20 cellular contexts compared by ENCODE assay signal in the genomic region with DNA sequence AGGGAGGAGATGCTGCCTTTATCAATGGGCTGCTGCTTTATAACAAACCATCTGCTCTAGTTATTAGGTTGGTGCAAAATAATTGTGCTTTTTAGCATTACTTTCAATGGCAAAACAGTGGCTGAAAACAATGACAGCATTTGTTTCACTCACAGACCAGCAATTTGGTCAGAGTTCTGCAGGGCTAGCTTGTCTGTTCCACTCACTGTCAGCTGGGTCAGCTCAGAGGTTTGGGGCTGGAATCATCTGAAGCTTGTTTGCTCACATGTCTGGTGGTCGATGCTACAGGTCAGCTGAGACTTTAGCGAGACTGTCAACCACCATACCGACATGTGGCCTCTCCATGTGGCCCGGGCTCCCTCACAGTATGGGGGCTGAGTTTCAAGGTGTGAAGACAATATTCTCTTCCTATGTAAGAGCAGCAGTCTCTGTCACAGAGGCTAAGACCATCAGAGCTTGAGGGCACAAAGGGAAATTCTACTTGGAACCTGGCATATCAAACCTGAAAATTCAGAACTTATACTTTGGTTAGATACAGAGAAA.
A peak's percentile ranks its signal among the peaks of the same experiment; 100 is the strongest.
DNase-seq lines count a peak whose midpoint lies in the region; ATAC-seq, FAIRE-seq and TF ChIP-seq lines count a peak whose summit lies in the region.
"Had no signal": no experiment of that assay in that cellular context is flagged by ENCODE, and none has a peak within 500 bp of the region (broad histone marks: within the 10 kb centered on the region; RNA-seq: fewer than 3 reads in every experiment).

No MANE protein-coding gene starts in this region.

- H3K27me3 ChIP-seq in H1 (replicated peaks in 1 of 4; ENCODE audit: control insufficient read depth in 3 of 4, extremely low read depth in 1 of 4, insufficient read depth in 3 of 4, low read length in 3 of 4) = no peaks in the 10 kb centered on the region
- H3K27me3 ChIP-seq: MG63 had no signal

- H3K9me3 ChIP-seq in H1 (ENCODE audit: insufficient read depth in 2 of 2, low read depth in 1 of 2, low read length in 1 of 2) = no peaks in the 10 kb centered on the region
- H3K9me3 ChIP-seq: MG63 had no signal

- H2BK15ac ChIP-seq in H1 (ENCODE audit: low read length) = no peak overlapping the region

- no peak overlapping the region for H4K91ac ChIP-seq in H1 (replicated peaks; ENCODE audit: insufficient read length, low read length)

- TF ChIP-seq CTCF in H1 (IDR thresholded peaks at IDR 0.05; ENCODE audit: control extremely low read depth in 1 of 3, insufficient read depth in 1 of 3, low read depth in 1 of 3, low read length in 3 of 3) = no peak

- H3K23me2 ChIP-seq in H1 (ENCODE audit: low read depth, low read length) = no peaks in the 10 kb centered on the region

- TF ChIP-seq POLR2A in H1 (IDR thresholded peaks at IDR 0.05; ENCODE audit: control extremely low read depth in 1 of 2, low read depth in 2 of 2, low read length in 2 of 2) = no peak

- H2BK20ac ChIP-seq in H1 (ENCODE audit: low read length) = no peak overlapping the region

- H3K36me3 ChIP-seq in H1 (ENCODE audit: control insufficient read depth in 2 of 4, insufficient read depth in 4 of 4, low read length in 3 of 4) = no peaks in the 10 kb centered on the region
- H3K36me3 ChIP-seq: MG63 had no signal

- no peak overlapping the region for H3K23ac ChIP-seq in H1 (ENCODE audit: insufficient read length)

- H3K4me1 Mint-ChIP-seq in stimulated activated memory B cell treated with anti-CD40 and anti-IgM and Interleukin-4, amounts not matched to agents 10 μg/mL and 1 μg/mL and 100 μg/mL, for 72 hours = no peaks in the 10 kb centered on the region

- no peak overlapping the region for H2AFZ ChIP-seq in H1 (ENCODE audit: low read length)
- H2AFZ ChIP-seq: GM23248 had no signal

- peaks cover 0 to 12% (median 8%) of the 10 kb centered on the region in 4 experiments; a peak in 5 of 7 replicates for H3K4me1 ChIP-seq in H1 (replicated peaks in 1 of 4; ENCODE audit: control insufficient read depth in 3 of 4, insufficient read depth in 4 of 4, low read length in 3 of 4)

- H3K9ac ChIP-seq in H1 (replicated peaks in 1 of 4; ENCODE audit: extremely low read depth in 1 of 4, low read depth in 3 of 4, low read length in 3 of 4) = no peak overlapping the region
- H3K9ac ChIP-seq: GM23248 had no signal

- no peak overlapping the region for H3K4ac ChIP-seq in H1 (replicated peaks; ENCODE audit: insufficient read length, low read depth, low read length)

- DNase-seq in Ammon's horn (ENCODE audit: low spot score) (peak; percentile 56), NCI-H748 (lab: John Stamatoyannopoulos, UW; ENCODE audit: unreplicated experiment) (peak; percentile 64), H1 (ENCODE audit: low read depth in 1 of 2, low spot score in 2 of 2) (no peak), putamen (ENCODE audit: low spot score) (peak; percentile 29), AG08396 (ENCODE audit: low spot score) (no peak), RPMI8226 (no peak)
- DNase-seq in activated T-cell treated with anti-CD3 and anti-CD28 coated beads, Interleukin-2, amount 50 U/mL, for 48 hours = no peak
- DNase-seq: GF-D8, GM23248, Kasumi-1, MG63, NCI-H146, NCI-H2081, NCI-H2171 treated with DMSO at 0.1 percent for 48 hours, NCI-H446, NCI-H69, OCI-M1, SHP77 treated with DMSO at 0.1 percent for 48 hours had no signal

- H3K14ac ChIP-seq in H1 (ENCODE audit: insufficient read length) = no peak overlapping the region

- no peak overlapping the region for H3K56ac ChIP-seq in H1 (replicated peaks; ENCODE audit: insufficient read length, low read depth, low read length)

- no peak overlapping the region for H3K4me2 ChIP-seq in H1 (ENCODE audit: insufficient read depth in 1 of 2, low read depth in 2 of 2, low read length in 2 of 2)

- H3K79me1 ChIP-seq in H1 (ENCODE audit: low read depth, low read length) = no peaks in the 10 kb centered on the region

- WGBS in H1 (ENCODE audit: extremely low coverage in 1 of 2, insufficient coverage in 1 of 2, insufficient read length in 1 of 2, insufficient replicate concordance in 2 of 2, low coverage in 1 of 2, low lambda C conversion rate in 2 of 2, missing lambda C conversion rate in 1 of 2), 2 experiments = 90% methylated on average over 4 of the region's 4 CpGs; no CpG with 5 or more reads in 1 of the 2 experiments

- no peak overlapping the region for H3K27ac ChIP-seq in H1 (ENCODE audit: low read depth, low read length)
- H3K27ac ChIP-seq: GM23248 had no signal

- no peak overlapping the region for H3K27ac Mint-ChIP-seq in stimulated activated memory B cell treated with anti-CD40 and anti-IgM and Interleukin-4, amounts not matched to agents 10 μg/mL and 1 μg/mL and 100 μg/mL, for 72 hours
- H3K27ac Mint-ChIP-seq: CD14-positive monocyte had no signal

- H2BK5ac ChIP-seq in H1 (ENCODE audit: low read depth, low read length) = no peak overlapping the region

- no peaks in the 10 kb centered on the region for H3K36me3 Mint-ChIP-seq in stimulated activated memory B cell treated with anti-CD40 and anti-IgM and Interleukin-4, amounts not matched to agents 10 μg/mL and 1 μg/mL and 100 μg/mL, for 72 hours
- H3K36me3 Mint-ChIP-seq: CD14-positive monocyte had no signal

- peaks cover 19% of the 10 kb centered on the region for H3K27me3 Mint-ChIP-seq in stimulated activated memory B cell treated with anti-CD40 and anti-IgM and Interleukin-4, amounts not matched to agents 10 μg/mL and 1 μg/mL and 100 μg/mL, for 72 hours

- TF ChIP-seq RAD21 in H1 (IDR thresholded peaks at IDR 0.05 in 1 of 2, conservative IDR thresholded peaks at IDR 0.05 in 1 of 2; ENCODE audit: low read depth in 2 of 2, low read length in 2 of 2) = no peak

- no peak overlapping the region for H3K18ac ChIP-seq in H1 (ENCODE audit: extremely low read depth, low read length)

- no peak for FAIRE-seq in H1 (lab: Jason Lieb, UNC)

- H2BK12ac ChIP-seq in H1 (ENCODE audit: low read depth, low read length) = no peak overlapping the region

- H3K9me3 Mint-ChIP-seq in stimulated activated memory B cell treated with anti-CD40 and anti-IgM and Interleukin-4, amounts not matched to agents 10 μg/mL and 1 μg/mL and 100 μg/mL, for 72 hours = peaks cover 3% of the 10 kb centered on the region
- H3K9me3 Mint-ChIP-seq: CD14-positive monocyte had no signal

- no peak overlapping the region for H2AK5ac ChIP-seq in H1 (ENCODE audit: low read depth, low read length)

- no peak overlapping the region for H3K4me3 ChIP-seq in H1 (ENCODE audit: extremely low read depth in 1 of 4, insufficient read depth in 2 of 4, low read depth in 3 of 4, low read length in 4 of 4)
- H3K4me3 ChIP-seq: GM23248, MG63 had no signal

- ATAC-seq in stimulated activated memory B cell treated with anti-CD40 and anti-IgM and Interleukin-4, amounts not matched to agents 10 μg/mL and 1 μg/mL and 100 μg/mL, for 72 hours = no peak

- TF ChIP-seq EP300 in H1 (IDR thresholded peaks at IDR 0.05; ENCODE audit: borderline replicate concordance in 1 of 2, low read depth in 2 of 2, low read length in 2 of 2) = no peak

- no peaks in the 10 kb centered on the region for H3K79me2 ChIP-seq in H1 (ENCODE audit: control insufficient read depth in 1 of 2, insufficient read depth in 2 of 2, low read length in 2 of 2)

- no peaks in the 10 kb centered on the region for H4K20me1 ChIP-seq in H1 (replicated peaks in 1 of 2; ENCODE audit: control insufficient read depth in 1 of 2, insufficient read depth in 2 of 2, low read length in 2 of 2)

- H2BK120ac ChIP-seq in H1 (replicated peaks; ENCODE audit: low read depth, low read length) = peak overlapping the region; percentile 48

- POLR2A ChIA-PET in H1 (lab: Charles Lee; ENCODE audit: partially characterized antibody) = interaction anchor here (1.5 kb wide), 1 partner anchor 19 kb away, joined by 3 read pairs; no protein-coding TSS in a partner anchor

- H4K5ac ChIP-seq in H1 (ENCODE audit: insufficient read length, low read depth, low read length) = no peak overlapping the region

- CTCF ChIA-PET in H1 (lab: Charles Lee; ENCODE audit: partially characterized antibody) = interaction anchor here (0.8 to 1.7 kb wide), 3 partner anchors 10 to 88 kb away, joined by 3 read pairs; no protein-coding TSS in a partner anchor

- H3K4me3 Mint-ChIP-seq in stimulated activated memory B cell treated with anti-CD40 and anti-IgM and Interleukin-4, amounts not matched to agents 10 μg/mL and 1 μg/mL and 100 μg/mL, for 72 hours = no peak overlapping the region
- H3K4me3 Mint-ChIP-seq: CD14-positive monocyte had no signal

- H4K8ac ChIP-seq in H1 (ENCODE audit: extremely low read depth, insufficient read depth, low read length) = no peak overlapping the region

TF ChIP-seq in H1, 55 proteins besides CTCF, POLR2A, EP300 and RAD21:
- TF ChIP-seq TAF1 (IDR thresholded peaks at IDR 0.05; ENCODE audit: low read depth, low read length) (no peak), MAX (IDR thresholded peaks at IDR 0.05) (peak; percentile 90), JUND (IDR thresholded peaks at IDR 0.05; ENCODE audit: low read length) (no peak), TEAD4 (IDR thresholded peaks at IDR 0.05; ENCODE audit: low read depth, low read length) (no peak), SUZ12 (IDR thresholded peaks at IDR 0.05; ENCODE audit: low read length) (no peak), NANOG (IDR thresholded peaks at IDR 0.05; ENCODE audit: insufficient read depth, low read depth, low read length, poor library complexity, severe bottlenecking) (no peak), HDAC6 (IDR thresholded peaks at IDR 0.05; ENCODE audit: low read depth, low read length) (no peak), USF2 (IDR thresholded peaks at IDR 0.05; ENCODE audit: low read length) (no peak), BACH1 (IDR thresholded peaks at IDR 0.05; ENCODE audit: low read length) (no peak), E2F6 (IDR thresholded peaks at IDR 0.05) (peak; percentile 80), HDAC2 (IDR thresholded peaks at IDR 0.05; ENCODE audit: borderline replicate concordance in 1 of 2, low read depth in 2 of 2, low read length in 2 of 2) (no peak), SP1 (IDR thresholded peaks at IDR 0.05; ENCODE audit: low read depth, low read length) (no peak)

Comparison
In these comparisons a context has a peak if more than half of its experiments do, and no peak if none do; other contexts are left out.
1. DNase-seq: peak in Ammon's horn (single experiment), NCI-H748 (single experiment) and putamen (single experiment); none in H1 (0 of 2), AG08396 (single experiment), activated T-cell treated with anti-CD3 and anti-CD28 coated beads, Interleukin-2, amount 50 U/mL, for 48 hours (0 of 2) and RPMI8226 (single experiment).